In the genomic region with DNA sequence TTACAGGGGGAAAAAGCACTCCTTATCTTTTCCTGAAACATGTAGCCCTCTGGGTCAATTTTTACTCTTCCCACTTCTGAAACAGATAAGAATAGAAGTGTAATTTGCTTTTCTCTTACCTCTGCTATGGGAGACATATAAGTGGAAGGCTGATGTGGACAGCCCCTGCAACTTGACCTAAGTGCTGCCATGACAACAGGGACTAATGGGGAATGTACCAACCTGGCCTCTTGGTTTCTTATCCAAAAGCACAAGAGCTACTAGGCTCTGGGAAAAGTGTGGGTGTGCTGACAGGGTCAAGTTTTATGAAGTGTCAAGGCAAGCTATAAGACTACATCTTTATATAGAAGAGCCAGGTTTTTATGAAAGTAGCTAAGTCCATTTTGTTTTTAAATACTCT, we compare ENCODE assay signal across 1 cellular context.
TF ChIP-seq lines count a peak whose summit lies in the region.

No MANE protein-coding gene starts in this region.

TF ChIP-seq in H1, 55 proteins besides CTCF, POLR2A, EP300 and RAD21 (continued from another document):
- TF ChIP-seq, protein P1, sequence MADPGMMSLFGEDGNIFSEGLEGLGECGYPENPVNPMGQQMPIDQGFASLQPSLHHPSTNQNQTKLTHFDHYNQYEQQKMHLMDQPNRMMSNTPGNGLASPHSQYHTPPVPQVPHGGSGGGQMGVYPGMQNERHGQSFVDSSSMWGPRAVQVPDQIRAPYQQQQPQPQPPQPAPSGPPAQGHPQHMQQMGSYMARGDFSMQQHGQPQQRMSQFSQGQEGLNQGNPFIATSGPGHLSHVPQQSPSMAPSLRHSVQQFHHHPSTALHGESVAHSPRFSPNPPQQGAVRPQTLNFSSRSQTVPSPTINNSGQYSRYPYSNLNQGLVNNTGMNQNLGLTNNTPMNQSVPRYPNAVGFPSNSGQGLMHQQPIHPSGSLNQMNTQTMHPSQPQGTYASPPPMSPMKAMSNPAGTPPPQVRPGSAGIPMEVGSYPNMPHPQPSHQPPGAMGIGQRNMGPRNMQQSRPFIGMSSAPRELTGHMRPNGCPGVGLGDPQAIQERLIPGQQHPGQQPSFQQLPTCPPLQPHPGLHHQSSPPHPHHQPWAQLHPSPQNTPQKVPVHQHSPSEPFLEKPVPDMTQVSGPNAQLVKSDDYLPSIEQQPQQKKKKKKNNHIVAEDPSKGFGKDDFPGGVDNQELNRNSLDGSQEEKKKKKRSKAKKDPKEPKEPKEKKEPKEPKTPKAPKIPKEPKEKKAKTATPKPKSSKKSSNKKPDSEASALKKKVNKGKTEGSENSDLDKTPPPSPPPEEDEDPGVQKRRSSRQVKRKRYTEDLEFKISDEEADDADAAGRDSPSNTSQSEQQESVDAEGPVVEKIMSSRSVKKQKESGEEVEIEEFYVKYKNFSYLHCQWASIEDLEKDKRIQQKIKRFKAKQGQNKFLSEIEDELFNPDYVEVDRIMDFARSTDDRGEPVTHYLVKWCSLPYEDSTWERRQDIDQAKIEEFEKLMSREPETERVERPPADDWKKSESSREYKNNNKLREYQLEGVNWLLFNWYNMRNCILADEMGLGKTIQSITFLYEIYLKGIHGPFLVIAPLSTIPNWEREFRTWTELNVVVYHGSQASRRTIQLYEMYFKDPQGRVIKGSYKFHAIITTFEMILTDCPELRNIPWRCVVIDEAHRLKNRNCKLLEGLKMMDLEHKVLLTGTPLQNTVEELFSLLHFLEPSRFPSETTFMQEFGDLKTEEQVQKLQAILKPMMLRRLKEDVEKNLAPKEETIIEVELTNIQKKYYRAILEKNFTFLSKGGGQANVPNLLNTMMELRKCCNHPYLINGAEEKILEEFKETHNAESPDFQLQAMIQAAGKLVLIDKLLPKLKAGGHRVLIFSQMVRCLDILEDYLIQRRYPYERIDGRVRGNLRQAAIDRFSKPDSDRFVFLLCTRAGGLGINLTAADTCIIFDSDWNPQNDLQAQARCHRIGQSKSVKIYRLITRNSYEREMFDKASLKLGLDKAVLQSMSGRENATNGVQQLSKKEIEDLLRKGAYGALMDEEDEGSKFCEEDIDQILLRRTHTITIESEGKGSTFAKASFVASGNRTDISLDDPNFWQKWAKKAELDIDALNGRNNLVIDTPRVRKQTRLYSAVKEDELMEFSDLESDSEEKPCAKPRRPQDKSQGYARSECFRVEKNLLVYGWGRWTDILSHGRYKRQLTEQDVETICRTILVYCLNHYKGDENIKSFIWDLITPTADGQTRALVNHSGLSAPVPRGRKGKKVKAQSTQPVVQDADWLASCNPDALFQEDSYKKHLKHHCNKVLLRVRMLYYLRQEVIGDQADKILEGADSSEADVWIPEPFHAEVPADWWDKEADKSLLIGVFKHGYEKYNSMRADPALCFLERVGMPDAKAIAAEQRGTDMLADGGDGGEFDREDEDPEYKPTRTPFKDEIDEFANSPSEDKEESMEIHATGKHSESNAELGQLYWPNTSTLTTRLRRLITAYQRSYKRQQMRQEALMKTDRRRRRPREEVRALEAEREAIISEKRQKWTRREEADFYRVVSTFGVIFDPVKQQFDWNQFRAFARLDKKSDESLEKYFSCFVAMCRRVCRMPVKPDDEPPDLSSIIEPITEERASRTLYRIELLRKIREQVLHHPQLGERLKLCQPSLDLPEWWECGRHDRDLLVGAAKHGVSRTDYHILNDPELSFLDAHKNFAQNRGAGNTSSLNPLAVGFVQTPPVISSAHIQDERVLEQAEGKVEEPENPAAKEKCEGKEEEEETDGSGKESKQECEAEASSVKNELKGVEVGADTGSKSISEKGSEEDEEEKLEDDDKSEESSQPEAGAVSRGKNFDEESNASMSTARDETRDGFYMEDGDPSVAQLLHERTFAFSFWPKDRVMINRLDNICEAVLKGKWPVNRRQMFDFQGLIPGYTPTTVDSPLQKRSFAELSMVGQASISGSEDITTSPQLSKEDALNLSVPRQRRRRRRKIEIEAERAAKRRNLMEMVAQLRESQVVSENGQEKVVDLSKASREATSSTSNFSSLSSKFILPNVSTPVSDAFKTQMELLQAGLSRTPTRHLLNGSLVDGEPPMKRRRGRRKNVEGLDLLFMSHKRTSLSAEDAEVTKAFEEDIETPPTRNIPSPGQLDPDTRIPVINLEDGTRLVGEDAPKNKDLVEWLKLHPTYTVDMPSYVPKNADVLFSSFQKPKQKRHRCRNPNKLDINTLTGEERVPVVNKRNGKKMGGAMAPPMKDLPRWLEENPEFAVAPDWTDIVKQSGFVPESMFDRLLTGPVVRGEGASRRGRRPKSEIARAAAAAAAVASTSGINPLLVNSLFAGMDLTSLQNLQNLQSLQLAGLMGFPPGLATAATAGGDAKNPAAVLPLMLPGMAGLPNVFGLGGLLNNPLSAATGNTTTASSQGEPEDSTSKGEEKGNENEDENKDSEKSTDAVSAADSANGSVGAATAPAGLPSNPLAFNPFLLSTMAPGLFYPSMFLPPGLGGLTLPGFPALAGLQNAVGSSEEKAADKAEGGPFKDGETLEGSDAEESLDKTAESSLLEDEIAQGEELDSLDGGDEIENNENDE (IDR thresholded peaks at IDR 0.05; ENCODE audit: insufficient replicate concordance, low read length): no peak
- no peak for TF ChIP-seq NRF1 (IDR thresholded peaks at IDR 0.05; ENCODE audit: low read depth, low read length)
- TF ChIP-seq JUND (IDR thresholded peaks at IDR 0.05; ENCODE audit: low read length): no peak
- TF ChIP-seq BCL11A (IDR thresholded peaks at IDR 0.05; ENCODE audit: low read depth in 2 of 2, low read length in 2 of 2): no peak
- TF ChIP-seq BACH1 (IDR thresholded peaks at IDR 0.05; ENCODE audit: low read length): no peak
- TF ChIP-seq GABPA (IDR thresholded peaks at IDR 0.05; ENCODE audit: borderline replicate concordance, insufficient read depth, low read length): no peak
